20 cellular contexts compared by ENCODE assay signal in genomic region chr20:63325554-63326313, GRCh38. TPM values are rescaled to one million over a fixed set of nuclear protein-coding genes. Genes with fewer than 3 reads are reported as not detected.
"Had no signal": no experiment of that assay in that cellular context is flagged by ENCODE, and none has a peak within 500 bp of the region (broad histone marks: within the 10 kb centered on the region; RNA-seq: fewer than 3 reads in every experiment).

No MANE protein-coding gene starts in this region.

- H3K36me3 ChIP-seq: stomach, thoracic aorta, uterus had no signal

- H3K9me3 ChIP-seq: thoracic aorta, uterus had no signal

- H3K27ac ChIP-seq: stomach, thoracic aorta, uterus had no signal

- H3K27ac Mint-ChIP-seq: activated T-helper 1 cell treated with anti-CD3 and anti-CD28 coated beads, Interleukin-12 subunit alpha, Interleukin-12 subunit beta, Interleukin-2, Interleukin-4 antibody, amounts not matched to agents 30 ng/mL and 10 ng/mL and 1 ng/mL, durations not matched to agents 14 hours and 24 hours and 36 hours; brain; dendritic cell treated with granulocyte-macrophage colony-stimulating factor and Interleukin-4, amounts not matched to agents 40 ng/mL and 50 ng/mL, for 4 days; endodermal cell had no signal

- H3K27me3 ChIP-seq: uterus had no signal

- DNase-seq: activated CD4-positive, alpha-beta T cell treated with anti-CD3 and anti-CD28 coated beads for 1 hour; activated CD4-positive, alpha-beta T cell treated with anti-CD3 and anti-CD28 coated beads, Interleukin-2, amount 50 U/mL, for 48 hours; activated CD8-positive, alpha-beta memory T cell treated with anti-CD3 and anti-CD28 coated beads, Interleukin-2, amount 50 U/mL, for 48 hours; amniotic stem cell; endodermal cell; erythroblast; hypothalamus; occipital lobe; stimulated activated CD4-positive, alpha-beta T cell treated with anti-CD3 and anti-CD28 coated beads, Interleukin-4, amount 100 ng/mL, for 1 hour; stimulated activated CD8-positive, alpha-beta memory T cell treated with anti-CD3 and anti-CD28 coated beads, Interleukin-4, amount 100 ng/mL, for 48 hours; stomach; SW 1271; T-helper 9 cell; uterus had no signal

- H3K36me3 Mint-ChIP-seq: brain; naive thymus-derived CD8-positive, alpha-beta T cell had no signal

- ATAC-seq: naive thymus-derived CD8-positive, alpha-beta T cell had no signal

- H3K4me3 ChIP-seq: stomach, thoracic aorta, uterus had no signal

- H3K4me1 ChIP-seq: stomach, uterus had no signal

- H3K4me1 Mint-ChIP-seq: endodermal cell had no signal

- H3K9me3 Mint-ChIP-seq: activated T-helper 1 cell treated with anti-CD3 and anti-CD28 coated beads, Interleukin-12 subunit alpha, Interleukin-12 subunit beta, Interleukin-2, Interleukin-4 antibody, amounts not matched to agents 30 ng/mL and 10 ng/mL and 1 ng/mL, durations not matched to agents 14 hours and 24 hours and 36 hours; brain had no signal

- H3K4me3 Mint-ChIP-seq: activated T-helper 1 cell treated with anti-CD3 and anti-CD28 coated beads, Interleukin-12 subunit alpha, Interleukin-12 subunit beta, Interleukin-2, Interleukin-4 antibody, amounts not matched to agents 30 ng/mL and 10 ng/mL and 1 ng/mL, durations not matched to agents 14 hours and 24 hours and 36 hours; brain; dendritic cell treated with granulocyte-macrophage colony-stimulating factor and Interleukin-4, amounts not matched to agents 40 ng/mL and 50 ng/mL, for 4 days; endodermal cell; naive thymus-derived CD8-positive, alpha-beta T cell had no signal

RNA-seq across cellular contexts. Expression of gene COL20A1, which starts 32.7 kb away (rescaled TPM):
- total RNA-seq: activated T-helper 1 cell treated with anti-CD3 and anti-CD28 coated beads, Interleukin-12 subunit alpha, Interleukin-12 subunit beta, Interleukin-2, Interleukin-4 antibody, amounts not matched to agents 30 ng/mL and 10 ng/mL and 1 ng/mL, durations not matched to agents 14 hours and 24 hours and 36 hours; pulmonary artery endothelial cell; thoracic aorta had no signal

RNA-seq across cellular contexts. Expression of gene CHRNA4, which starts 35.4 kb away (rescaled TPM):
- total RNA-seq: activated T-helper 1 cell treated with anti-CD3 and anti-CD28 coated beads, Interleukin-12 subunit alpha, Interleukin-12 subunit beta, Interleukin-2, Interleukin-4 antibody, amounts not matched to agents 30 ng/mL and 10 ng/mL and 1 ng/mL, durations not matched to agents 14 hours and 24 hours and 36 hours; naive thymus-derived CD8-positive, alpha-beta T cell; pulmonary artery endothelial cell; thoracic aorta had no signal
